In genomic region chr19:12733369-12733896, GRCh38 we compare ENCODE assay signal across 1 cellular context.
TF ChIP-seq lines count a peak whose summit lies in the region.

No MANE protein-coding gene starts in this region.

TF ChIP-seq in HEK293, 187 proteins besides CTCF, POLR2A, EP300 and RAD21 (continued from another document):
- TF ChIP-seq ZNF26 (tag by site-specific recombination; IDR thresholded peaks at IDR 0.05) = no peak
- no peak for TF ChIP-seq ZBTB1 (tag by site-specific recombination; IDR thresholded peaks at IDR 0.05)
- TF ChIP-seq ZNF776 (tag by site-specific recombination; IDR thresholded peaks at IDR 0.05; ENCODE audit: borderline replicate concordance) = no peak
- TF ChIP-seq ZNF423 (tag by site-specific recombination; IDR thresholded peaks at IDR 0.05) = no peak
- no peak for TF ChIP-seq BCL11B (tag by site-specific recombination; IDR thresholded peaks at IDR 0.05; ENCODE audit: low read depth)
- TF ChIP-seq ZNF561 (tag by site-specific recombination; IDR thresholded peaks at IDR 0.05; ENCODE audit: borderline replicate concordance) = 0 out of 2 replicates have a peak, but pooled peaks have one; percentile 38
- TF ChIP-seq ZNF335 (tag by site-specific recombination; conservative IDR thresholded peaks at IDR 0.05) = 0 out of 2 replicates have a peak, but pooled peaks have one; percentile 24
- no peak for TF ChIP-seq SP2 (tag by site-specific recombination; IDR thresholded peaks at IDR 0.05)
- no peak for TF ChIP-seq ZNF664 (tag by site-specific recombination; IDR thresholded peaks at IDR 0.05)
- TF ChIP-seq ZBTB17 (tag by site-specific recombination; IDR thresholded peaks at IDR 0.05) = no peak
- no peak for TF ChIP-seq ZNF473 (tag by site-specific recombination; IDR thresholded peaks at IDR 0.05)
- TF ChIP-seq ZNF341 (tag by site-specific recombination; IDR thresholded peaks at IDR 0.05; ENCODE audit: low read depth) = peak; percentile 82
- no peak for TF ChIP-seq ZNF302 (tag by site-specific recombination; IDR thresholded peaks at IDR 0.05; ENCODE audit: low read depth)
- TF ChIP-seq, protein P1, sequence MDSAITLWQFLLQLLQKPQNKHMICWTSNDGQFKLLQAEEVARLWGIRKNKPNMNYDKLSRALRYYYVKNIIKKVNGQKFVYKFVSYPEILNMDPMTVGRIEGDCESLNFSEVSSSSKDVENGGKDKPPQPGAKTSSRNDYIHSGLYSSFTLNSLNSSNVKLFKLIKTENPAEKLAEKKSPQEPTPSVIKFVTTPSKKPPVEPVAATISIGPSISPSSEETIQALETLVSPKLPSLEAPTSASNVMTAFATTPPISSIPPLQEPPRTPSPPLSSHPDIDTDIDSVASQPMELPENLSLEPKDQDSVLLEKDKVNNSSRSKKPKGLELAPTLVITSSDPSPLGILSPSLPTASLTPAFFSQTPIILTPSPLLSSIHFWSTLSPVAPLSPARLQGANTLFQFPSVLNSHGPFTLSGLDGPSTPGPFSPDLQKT (IDR thresholded peaks at IDR 0.05; ENCODE audit: borderline replicate concordance, low read depth, low read length) = no peak
- TF ChIP-seq, protein P2, sequence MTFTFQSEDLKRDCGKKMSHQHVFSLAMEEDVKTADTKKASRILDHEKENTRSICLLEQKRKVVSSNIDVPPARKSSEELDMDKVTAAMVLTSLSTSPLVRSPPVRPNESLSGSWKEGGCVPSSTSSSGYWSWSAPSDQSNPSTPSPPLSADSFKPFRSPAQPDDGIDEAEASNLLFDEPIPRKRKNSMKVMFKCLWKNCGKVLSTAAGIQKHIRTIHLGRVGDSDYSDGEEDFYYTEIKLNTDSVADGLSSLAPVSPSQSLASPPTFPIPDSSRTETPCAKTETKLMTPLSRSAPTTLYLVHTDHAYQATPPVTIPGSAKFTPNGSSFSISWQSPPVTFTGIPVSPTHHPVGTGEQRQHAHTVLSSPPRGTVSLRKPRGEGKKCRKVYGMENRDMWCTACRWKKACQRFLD (tag by site-specific recombination; IDR thresholded peaks at IDR 0.05) = no peak
- TF ChIP-seq, protein P3, sequence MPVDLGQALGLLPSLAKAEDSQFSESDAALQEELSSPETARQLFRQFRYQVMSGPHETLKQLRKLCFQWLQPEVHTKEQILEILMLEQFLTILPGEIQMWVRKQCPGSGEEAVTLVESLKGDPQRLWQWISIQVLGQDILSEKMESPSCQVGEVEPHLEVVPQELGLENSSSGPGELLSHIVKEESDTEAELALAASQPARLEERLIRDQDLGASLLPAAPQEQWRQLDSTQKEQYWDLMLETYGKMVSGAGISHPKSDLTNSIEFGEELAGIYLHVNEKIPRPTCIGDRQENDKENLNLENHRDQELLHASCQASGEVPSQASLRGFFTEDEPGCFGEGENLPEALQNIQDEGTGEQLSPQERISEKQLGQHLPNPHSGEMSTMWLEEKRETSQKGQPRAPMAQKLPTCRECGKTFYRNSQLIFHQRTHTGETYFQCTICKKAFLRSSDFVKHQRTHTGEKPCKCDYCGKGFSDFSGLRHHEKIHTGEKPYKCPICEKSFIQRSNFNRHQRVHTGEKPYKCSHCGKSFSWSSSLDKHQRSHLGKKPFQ (tag by site-specific recombination; IDR thresholded peaks at IDR 0.05) = no peak
- no peak for TF ChIP-seq PBX3 (CRISPR knock-in tag; IDR thresholded peaks at IDR 0.05)
- TF ChIP-seq ZNF791 (tag by site-specific recombination; IDR thresholded peaks at IDR 0.05) = no peak
- TF ChIP-seq, protein P4, sequence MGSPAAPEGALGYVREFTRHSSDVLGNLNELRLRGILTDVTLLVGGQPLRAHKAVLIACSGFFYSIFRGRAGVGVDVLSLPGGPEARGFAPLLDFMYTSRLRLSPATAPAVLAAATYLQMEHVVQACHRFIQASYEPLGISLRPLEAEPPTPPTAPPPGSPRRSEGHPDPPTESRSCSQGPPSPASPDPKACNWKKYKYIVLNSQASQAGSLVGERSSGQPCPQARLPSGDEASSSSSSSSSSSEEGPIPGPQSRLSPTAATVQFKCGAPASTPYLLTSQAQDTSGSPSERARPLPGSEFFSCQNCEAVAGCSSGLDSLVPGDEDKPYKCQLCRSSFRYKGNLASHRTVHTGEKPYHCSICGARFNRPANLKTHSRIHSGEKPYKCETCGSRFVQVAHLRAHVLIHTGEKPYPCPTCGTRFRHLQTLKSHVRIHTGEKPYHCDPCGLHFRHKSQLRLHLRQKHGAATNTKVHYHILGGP (tag by site-specific recombination; IDR thresholded peaks at IDR 0.05) = no peak
- TF ChIP-seq ZBTB48 (tag by site-specific recombination; IDR thresholded peaks at IDR 0.05) = no peak
- no peak for TF ChIP-seq TCF7L2 (IDR thresholded peaks at IDR 0.05; ENCODE audit: borderline replicate concordance, low read depth, low read length)
- TF ChIP-seq ZNF433 (tag by site-specific recombination; IDR thresholded peaks at IDR 0.05; ENCODE audit: low read depth) = no peak
- TF ChIP-seq ZNF16 (tag by site-specific recombination; IDR thresholded peaks at IDR 0.05; ENCODE audit: low read depth) = no peak
- no peak for TF ChIP-seq ZNF366 (tag by site-specific recombination; conservative IDR thresholded peaks at IDR 0.05)
- no peak for TF ChIP-seq ZNF501 (tag by site-specific recombination; IDR thresholded peaks at IDR 0.05)
- TF ChIP-seq GLIS2 (tag by site-specific recombination; IDR thresholded peaks at IDR 0.05) = 0 out of 2 replicates have a peak, but pooled peaks have one; percentile 11
- TF ChIP-seq, protein P5, sequence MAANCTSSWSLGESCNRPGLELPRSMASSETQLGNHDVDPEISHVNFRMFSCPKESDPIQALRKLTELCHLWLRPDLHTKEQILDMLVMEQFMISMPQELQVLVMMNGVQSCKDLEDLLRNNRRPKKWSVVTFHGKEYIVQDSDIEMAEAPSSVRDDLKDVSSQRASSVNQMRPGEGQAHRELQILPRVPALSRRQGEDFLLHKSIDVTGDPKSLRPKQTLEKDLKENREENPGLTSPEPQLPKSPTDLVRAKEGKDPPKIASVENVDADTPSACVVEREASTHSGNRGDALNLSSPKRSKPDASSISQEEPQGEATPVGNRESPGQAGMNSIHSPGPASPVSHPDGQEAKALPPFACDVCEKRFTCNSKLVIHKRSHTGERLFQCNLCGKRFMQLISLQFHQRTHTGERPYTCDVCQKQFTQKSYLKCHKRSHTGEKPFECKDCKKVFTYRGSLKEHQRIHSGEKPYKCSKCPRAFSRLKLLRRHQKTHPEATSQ (tag by site-specific recombination; IDR thresholded peaks at IDR 0.05) = no peak
- no peak for TF ChIP-seq HOXD13 (CRISPR knock-in tag; IDR thresholded peaks at IDR 0.05; ENCODE audit: borderline replicate concordance)
- no peak for TF ChIP-seq SCRT1 (tag by site-specific recombination; IDR thresholded peaks at IDR 0.05; ENCODE audit: borderline replicate concordance)
- no peak for TF ChIP-seq ZFP41 (tag by site-specific recombination; IDR thresholded peaks at IDR 0.05; ENCODE audit: borderline replicate concordance)
- no peak for TF ChIP-seq ZNF426 (tag by site-specific recombination; IDR thresholded peaks at IDR 0.05)
- no peak for TF ChIP-seq ZBTB6 (tag by site-specific recombination; IDR thresholded peaks at IDR 0.05)
- no peak for TF ChIP-seq ZNF404 (tag by site-specific recombination; IDR thresholded peaks at IDR 0.05)
- no peak for TF ChIP-seq ZNF514 (tag by site-specific recombination; IDR thresholded peaks at IDR 0.05)
- TF ChIP-seq, protein P6, sequence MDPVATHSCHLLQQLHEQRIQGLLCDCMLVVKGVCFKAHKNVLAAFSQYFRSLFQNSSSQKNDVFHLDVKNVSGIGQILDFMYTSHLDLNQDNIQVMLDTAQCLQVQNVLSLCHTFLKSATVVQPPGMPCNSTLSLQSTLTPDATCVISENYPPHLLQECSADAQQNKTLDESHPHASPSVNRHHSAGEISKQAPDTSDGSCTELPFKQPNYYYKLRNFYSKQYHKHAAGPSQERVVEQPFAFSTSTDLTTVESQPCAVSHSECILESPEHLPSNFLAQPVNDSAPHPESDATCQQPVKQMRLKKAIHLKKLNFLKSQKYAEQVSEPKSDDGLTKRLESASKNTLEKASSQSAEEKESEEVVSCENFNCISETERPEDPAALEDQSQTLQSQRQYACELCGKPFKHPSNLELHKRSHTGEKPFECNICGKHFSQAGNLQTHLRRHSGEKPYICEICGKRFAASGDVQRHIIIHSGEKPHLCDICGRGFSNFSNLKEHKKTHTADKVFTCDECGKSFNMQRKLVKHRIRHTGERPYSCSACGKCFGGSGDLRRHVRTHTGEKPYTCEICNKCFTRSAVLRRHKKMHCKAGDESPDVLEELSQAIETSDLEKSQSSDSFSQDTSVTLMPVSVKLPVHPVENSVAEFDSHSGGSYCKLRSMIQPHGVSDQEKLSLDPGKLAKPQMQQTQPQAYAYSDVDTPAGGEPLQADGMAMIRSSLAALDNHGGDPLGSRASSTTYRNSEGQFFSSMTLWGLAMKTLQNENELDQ (tag by site-specific recombination; IDR thresholded peaks at IDR 0.05; ENCODE audit: low read depth) = no peak
